ENCODE assay signal across 13 cellular contexts in genomic region chr12:69254857-69255256, GRCh38. TPM values are rescaled to one million over a fixed set of nuclear protein-coding genes. Genes with fewer than 3 reads are reported as not detected.
A peak's percentile ranks its signal among the peaks of the same experiment; 100 is the strongest.
DNase-seq lines count a peak whose midpoint lies in the region; ATAC-seq lines count a peak whose summit lies in the region.
"Had no signal": no experiment of that assay in that cellular context is flagged by ENCODE, and none has a peak within 500 bp of the region (broad histone marks: within the 10 kb centered on the region; RNA-seq: fewer than 3 reads in every experiment).

No MANE protein-coding gene starts in this region.

- peak overlapping the region; percentile 25 for H3K27ac Mint-ChIP-seq in activated CD4-positive, alpha-beta T cell treated with anti-CD3 and anti-CD28 coated beads for 36 hours
- H3K27ac Mint-ChIP-seq in central memory CD8-positive, alpha-beta T cell (ENCODE audit: low read depth) = peak overlapping the region; percentile 26
- peak overlapping the region; percentile 65 for H3K27ac Mint-ChIP-seq in stimulated activated naive B cell treated with anti-CD40 and anti-IgM and Interleukin-4, amounts not matched to agents 10 μg/mL and 1 μg/mL and 100 μg/mL, for 72 hours

- DNase-seq in activated CD4-positive, alpha-beta T cell treated with anti-CD3 and anti-CD28 coated beads for 36 hours = no peak
- no peak for DNase-seq in activated CD4-positive, alpha-beta T cell treated with anti-CD3 and anti-CD28 coated beads for 4 hours
- DNase-seq in central memory CD8-positive, alpha-beta T cell (ENCODE audit: low spot score in 2 of 2) = no peak
- no peak for DNase-seq in left lobe of liver (ENCODE audit: low spot score)
- no peak for DNase-seq in stimulated activated naive B cell treated with anti-CD40 and anti-IgM and Interleukin-4, amounts not matched to agents 10 μg/mL and 1 μg/mL and 100 μg/mL, for 72 hours
- no peak for DNase-seq in SW480 (ENCODE audit: low spot score)
- DNase-seq in HUDEP-2 (lab: John Stamatoyannopoulos, UW; ENCODE audit: unreplicated experiment in 76 of 76) = no peak
- DNase-seq: AML-193; Calu3; CD8-positive, alpha-beta T cell; HFFc6; IMR-90 had no signal

- CTCF ChIA-PET in activated CD4-positive, alpha-beta T cell treated with anti-CD3 and anti-CD28 coated beads for 36 hours (lab: Charles Lee) = interaction anchor here (0.6 to 4.4 kb wide), 21 partner anchors 9 to 441 kb away, joined by 3 to 99 read pairs (median 4); partner anchors contain the start of gene CPSF6

- H3K27me3 Mint-ChIP-seq in activated CD4-positive, alpha-beta T cell treated with anti-CD3 and anti-CD28 coated beads for 36 hours = no peaks in the 10 kb centered on the region
- no peaks in the 10 kb centered on the region for H3K27me3 Mint-ChIP-seq in central memory CD8-positive, alpha-beta T cell
- H3K27me3 Mint-ChIP-seq in stimulated activated naive B cell treated with anti-CD40 and anti-IgM and Interleukin-4, amounts not matched to agents 10 μg/mL and 1 μg/mL and 100 μg/mL, for 72 hours = no peaks in the 10 kb centered on the region

- no peak overlapping the region for H3K4me3 Mint-ChIP-seq in activated CD4-positive, alpha-beta T cell treated with anti-CD3 and anti-CD28 coated beads for 36 hours
- H3K4me3 Mint-ChIP-seq in central memory CD8-positive, alpha-beta T cell = no peak overlapping the region
- no peak overlapping the region for H3K4me3 Mint-ChIP-seq in stimulated activated naive B cell treated with anti-CD40 and anti-IgM and Interleukin-4, amounts not matched to agents 10 μg/mL and 1 μg/mL and 100 μg/mL, for 72 hours
- H3K4me3 Mint-ChIP-seq: CD8-positive, alpha-beta T cell; HFFc6 had no signal

- no peak for ATAC-seq in activated CD4-positive, alpha-beta T cell treated with anti-CD3 and anti-CD28 coated beads for 36 hours
- ATAC-seq in central memory CD8-positive, alpha-beta T cell (replicated peaks; ENCODE audit: extremely low read depth, poor library complexity, severe bottlenecking) = no peak
- ATAC-seq in left lobe of liver (peak; percentile 48), HG02678 (IDR thresholded peaks at IDR 0.05; ENCODE audit: unreplicated experiment) (no peak)
- ATAC-seq in stimulated activated naive B cell treated with anti-CD40 and anti-IgM and Interleukin-4, amounts not matched to agents 10 μg/mL and 1 μg/mL and 100 μg/mL, for 72 hours (replicated peaks) = no peak

- H3K36me3 Mint-ChIP-seq in activated CD4-positive, alpha-beta T cell treated with anti-CD3 and anti-CD28 coated beads for 36 hours (ENCODE audit: low read depth) = peaks cover 26% of the 10 kb centered on the region
- peaks cover 41% of the 10 kb centered on the region for H3K36me3 Mint-ChIP-seq in central memory CD8-positive, alpha-beta T cell (ENCODE audit: insufficient read depth)
- peaks cover 15 to 37% of the 10 kb centered on the region in 2 donors for H3K36me3 Mint-ChIP-seq in stimulated activated naive B cell treated with anti-CD40 and anti-IgM and Interleukin-4, amounts not matched to agents 10 μg/mL and 1 μg/mL and 100 μg/mL, for 72 hours

- POLR2A ChIA-PET in activated CD4-positive, alpha-beta T cell treated with anti-CD3 and anti-CD28 coated beads for 36 hours (lab: Charles Lee) = interaction anchor here (1.0 kb wide), 1 partner anchor 98 kb away, joined by 4 read pairs; no protein-coding TSS in a partner anchor

- peaks cover 30% of the 10 kb centered on the region for H3K4me1 Mint-ChIP-seq in activated CD4-positive, alpha-beta T cell treated with anti-CD3 and anti-CD28 coated beads for 36 hours
- H3K4me1 Mint-ChIP-seq in central memory CD8-positive, alpha-beta T cell = peaks cover 27% of the 10 kb centered on the region
- H3K4me1 Mint-ChIP-seq in stimulated activated naive B cell treated with anti-CD40 and anti-IgM and Interleukin-4, amounts not matched to agents 10 μg/mL and 1 μg/mL and 100 μg/mL, for 72 hours = peaks cover 14 to 41% of the 10 kb centered on the region in 2 donors

- intact Hi-C loops in activated CD4-positive, alpha-beta T cell treated with anti-CD3 and anti-CD28 coated beads for 36 hours (cut with DNase I, micrococcal nuclease) = loop anchor here (1.0 to 5.0 kb wide), 4 partner anchors 15 to 393 kb away; no protein-coding TSS in a partner anchor

- H3K9me3 Mint-ChIP-seq in activated CD4-positive, alpha-beta T cell treated with anti-CD3 and anti-CD28 coated beads for 36 hours (ENCODE audit: low read depth) = no peaks in the 10 kb centered on the region
- no peaks in the 10 kb centered on the region for H3K9me3 Mint-ChIP-seq in central memory CD8-positive, alpha-beta T cell
- H3K9me3 Mint-ChIP-seq in stimulated activated naive B cell treated with anti-CD40 and anti-IgM and Interleukin-4, amounts not matched to agents 10 μg/mL and 1 μg/mL and 100 μg/mL, for 72 hours = no peaks in the 10 kb centered on the region
- H3K9me3 Mint-ChIP-seq: CD8-positive, alpha-beta T cell; HFFc6 had no signal

RNA-seq across cellular contexts. Expression of gene CPSF6, which starts 15.5 kb away (rescaled TPM):
- 100 to 1,000 TPM; 107 to 109 TPM for total RNA-seq in activated CD4-positive, alpha-beta T cell treated with anti-CD3 and anti-CD28 coated beads for 36 hours
- total RNA-seq in left lobe of liver = 17.8 TPM
